ENCODE assay signal across 11 cellular contexts in genomic region chr20:22582960-22583772, GRCh38. TPM values are rescaled to one million over a fixed set of nuclear protein-coding genes. Genes with fewer than 3 reads are reported as not detected.
DNase-seq lines count a peak whose midpoint lies in the region; ATAC-seq and TF ChIP-seq lines count a peak whose summit lies in the region.
"Had no signal": no experiment of that assay in that cellular context is flagged by ENCODE, and none has a peak within 500 bp of the region (broad histone marks: within the 10 kb centered on the region; RNA-seq: fewer than 3 reads in every experiment).

No MANE protein-coding gene starts in this region.

- DNase-seq in NCI-H345 (lab: John Stamatoyannopoulos, UW) (peak; percentile 59), NCI-H345 treated with DMSO at 0.1 percent for 48 hours (lab: John Stamatoyannopoulos, UW; ENCODE audit: unreplicated experiment) (no peak), adipocyte (ENCODE audit: low read depth) (no peak), left lung (peak in 1 of 2 donors; percentile 80), COLO829 (ENCODE audit: low spot score) (no peak), A673 (ENCODE audit: low spot score) (no peak), NCI-H446 (lab: John Stamatoyannopoulos, UW) (no peak)
- DNase-seq: effector CD8-positive, alpha-beta T cell; NCI-H1048 had no signal

- no TSS peak for BruUV-seq in A673 (replicated peaks; lab: Mats Ljungman, UMichigan)

- H3K4me3 ChIP-seq in adipocyte (ENCODE audit: low read length) (peak overlapping the region; percentile 27), left lung (peak overlapping the region; percentile 30 to 41), stomach smooth muscle (ENCODE audit: low read length in 2 of 2) (peak overlapping the region; percentile 43 to 49), A673 (ENCODE audit: low read depth, low read length, poor library complexity, severe bottlenecking) (no peak overlapping the region)

- no peak for ATAC-seq in left lung

- H3K9ac ChIP-seq in adipocyte (ENCODE audit: low read length), result no peak overlapping the region
- H3K9ac ChIP-seq in stomach smooth muscle (ENCODE audit: low read length in 2 of 2), result no peak overlapping the region

- H3K4me1 ChIP-seq in adipocyte (ENCODE audit: control insufficient read depth, insufficient read depth, low read length), result peaks cover 8% of the 10 kb centered on the region
- H3K4me1 ChIP-seq in left lung, result peaks cover 0 to 20% of the 10 kb centered on the region in 2 donors
- peaks cover 23% of the 10 kb centered on the region for H3K4me1 ChIP-seq in stomach smooth muscle (ENCODE audit: control insufficient read depth, insufficient read depth, low read length)
- H3K4me1 ChIP-seq in A673 (ENCODE audit: insufficient read depth, low read length, poor library complexity, severe bottlenecking), result no peaks in the 10 kb centered on the region

- intact Hi-C loops in left lung (cut with DNase I) (no loop called here), A673 (cut with micrococcal nuclease; ENCODE audit: unreplicated experiment) (no loop called here)

- TF ChIP-seq CTCF in left lung (IDR thresholded peaks at IDR 0.05), result no peak
- no peak for TF ChIP-seq CTCF in A673 (conservative IDR thresholded peaks at IDR 0.05; ENCODE audit: low read depth, low read length)

- CTCF ChIA-PET in A673 (lab: Charles Lee), result interaction anchor here (0.5 kb wide), 1 partner anchor 36 kb away, joined by 3 read pairs; no protein-coding TSS in a partner anchor

- H3K36me3 ChIP-seq in adipocyte (ENCODE audit: control insufficient read depth, insufficient read depth, low read length, severe bottlenecking) (no peaks in the 10 kb centered on the region), left lung (no peaks in the 10 kb centered on the region), stomach smooth muscle (ENCODE audit: control insufficient read depth in 2 of 2, insufficient read depth in 2 of 2, low read length in 2 of 2) (no peaks in the 10 kb centered on the region), A673 (ENCODE audit: insufficient read depth, low read length, poor library complexity, severe bottlenecking) (no peaks in the 10 kb centered on the region)

- H3K27me3 ChIP-seq in adipocyte (replicated peaks; ENCODE audit: control insufficient read depth, insufficient read depth, low read length), result peaks cover 79% of the 10 kb centered on the region
- H3K27me3 ChIP-seq in left lung, result peaks cover 94 to 100% of the 10 kb centered on the region in 2 donors
- peaks cover 64 to 83% of the 10 kb centered on the region in 2 donors for H3K27me3 ChIP-seq in stomach smooth muscle (ENCODE audit: control insufficient read depth in 1 of 2, insufficient read depth in 2 of 2, low read length in 2 of 2)
- peaks cover 99% of the 10 kb centered on the region for H3K27me3 ChIP-seq in A673 (replicated peaks; ENCODE audit: insufficient read depth, low read depth, low read length, poor library complexity)

- H3K9me3 ChIP-seq in adipocyte (ENCODE audit: control insufficient read depth, low read length), result no peaks in the 10 kb centered on the region
- no peaks in the 10 kb centered on the region for H3K9me3 ChIP-seq in left lung
- no peaks in the 10 kb centered on the region for H3K9me3 ChIP-seq in stomach smooth muscle (ENCODE audit: control insufficient read depth in 2 of 2, low read length in 2 of 2)
- no peaks in the 10 kb centered on the region for H3K9me3 ChIP-seq in A673 (ENCODE audit: low read depth, low read length, poor library complexity, severe bottlenecking)

- POLR2A ChIA-PET in A673 (lab: Charles Lee; ENCODE audit: low non-redundant PET), result no interaction called here

- H3K27ac ChIP-seq in left lung (peak overlapping the region; percentile 52 to 82), stomach smooth muscle (ENCODE audit: low read length) (no peak overlapping the region), A673 (ENCODE audit: low read depth, low read length, poor library complexity, severe bottlenecking) (no peak overlapping the region)

RNA-seq across cellular contexts. Expression of gene FOXA2, which starts 1.2 kb away (rescaled TPM):
- total RNA-seq in left lung, result 10 to 100 TPM; 24.0 to 39.8 TPM
- not detected in 2 replicates for total RNA-seq in A673 (2021)
- total RNA-seq: T-helper 2 cell treated with Interferon-gamma antibody and Interleukin-4, amounts not matched to agents 100 ng/mL and 5 ng/mL, for 36 hours had no signal

Comparison
In these comparisons a context has a peak if more than half of its experiments do, and no peak if none do; other contexts are left out.
1. H3K27ac ChIP-seq: peak in left lung (2 of 2); none in stomach smooth muscle (single experiment) and A673 (single experiment).
2. RNA of gene FOXA2, which starts 1.2 kb away (total RNA-seq): 24.0 to 39.8 TPM in left lung; not detected in A673; every median in the first group is over 10 times any median in the second.